Comparison of ENCODE assay signal across 12 cellular contexts in genomic region chr1:172893146-172893841, GRCh38.
DNase-seq lines count a peak whose midpoint lies in the region; ATAC-seq and TF ChIP-seq lines count a peak whose summit lies in the region.
"Had no signal": no experiment of that assay in that cellular context is flagged by ENCODE, and none has a peak within 500 bp of the region (broad histone marks: within the 10 kb centered on the region; RNA-seq: fewer than 3 reads in every experiment).

No MANE protein-coding gene starts in this region.

- peaks cover 49% of the 10 kb centered on the region for H3K4me1 ChIP-seq in SJSA1 (replicated peaks)
- H3K4me1 ChIP-seq: thyroid gland had no signal

- peaks cover 3% of the 10 kb centered on the region for H3K36me3 Mint-ChIP-seq in activated T-helper 1 cell treated with anti-CD3 and anti-CD28 coated beads, Interleukin-12 subunit alpha, Interleukin-12 subunit beta, Interleukin-2, Interleukin-4 antibody, amounts not matched to agents 30 ng/mL and 10 ng/mL and 1 ng/mL, durations not matched to agents 14 hours and 24 hours and 36 hours (ENCODE audit: low read depth)

- peaks cover 4% of the 10 kb centered on the region for H3K9me3 Mint-ChIP-seq in activated T-helper 1 cell treated with anti-CD3 and anti-CD28 coated beads, Interleukin-12 subunit alpha, Interleukin-12 subunit beta, Interleukin-2, Interleukin-4 antibody, amounts not matched to agents 30 ng/mL and 10 ng/mL and 1 ng/mL, durations not matched to agents 14 hours and 24 hours and 36 hours

- no peaks in the 10 kb centered on the region for H3K9me3 ChIP-seq in SJSA1 (replicated peaks)
- H3K9me3 ChIP-seq: thyroid gland had no signal

- DNase-seq in H4 (ENCODE audit: low spot score) = peak; percentile 23
- no peak for DNase-seq in SJSA1 (ENCODE audit: low read depth in 1 of 2, low spot score in 2 of 2)
- peak; percentile 70 for DNase-seq in fibroblast of pulmonary artery (ENCODE audit: low read depth)
- DNase-seq in pulmonary artery endothelial cell (ENCODE audit: low read depth, low spot score) = peak; percentile 64
- no peak for DNase-seq in activated T-helper 1 cell treated with anti-CD3 and anti-CD28 coated beads, Interleukin-12 subunit alpha, Interleukin-12 subunit beta, Interleukin-2, Interleukin-4 antibody, amounts not matched to agents 30 ng/mL and 10 ng/mL and 1 ng/mL, durations not matched to agents 14 hours and 24 hours and 36 hours (ENCODE audit: low spot score)
- no peak for DNase-seq in NCI-H1417 treated with DMSO at 0.1 percent for 48 hours (lab: John Stamatoyannopoulos, UW)
- DNase-seq: left colon; NCI-H2029 treated with DMSO at 0.1 percent for 48 hours; NK-92 treated with Interleukin-12 subunit alpha and Interleukin-12 subunit beta, amount 100 ng/mL, for 24 hours had no signal

- no peak for ATAC-seq in GM19455 (IDR thresholded peaks at IDR 0.05; ENCODE audit: unreplicated experiment)
- ATAC-seq: left colon had no signal

- TF ChIP-seq CTCF in fibroblast of pulmonary artery (IDR thresholded peaks at IDR 0.05; ENCODE audit: low read length, missing control alignments) = no peak

- H3K4me3 ChIP-seq in SJSA1 (no peak overlapping the region), fibroblast of pulmonary artery (replicated peaks; ENCODE audit: low read depth, low read length) (no peak overlapping the region)
- H3K4me3 ChIP-seq: smooth muscle cell, thyroid gland had no signal

- H3K27ac Mint-ChIP-seq in activated T-helper 1 cell treated with anti-CD3 and anti-CD28 coated beads, Interleukin-12 subunit alpha, Interleukin-12 subunit beta, Interleukin-2, Interleukin-4 antibody, amounts not matched to agents 30 ng/mL and 10 ng/mL and 1 ng/mL, durations not matched to agents 14 hours and 24 hours and 36 hours = no peak overlapping the region

- peaks cover 7% of the 10 kb centered on the region for H3K27me3 Mint-ChIP-seq in activated T-helper 1 cell treated with anti-CD3 and anti-CD28 coated beads, Interleukin-12 subunit alpha, Interleukin-12 subunit beta, Interleukin-2, Interleukin-4 antibody, amounts not matched to agents 30 ng/mL and 10 ng/mL and 1 ng/mL, durations not matched to agents 14 hours and 24 hours and 36 hours (ENCODE audit: insufficient read depth)

- H3K4me1 Mint-ChIP-seq in activated T-helper 1 cell treated with anti-CD3 and anti-CD28 coated beads, Interleukin-12 subunit alpha, Interleukin-12 subunit beta, Interleukin-2, Interleukin-4 antibody, amounts not matched to agents 30 ng/mL and 10 ng/mL and 1 ng/mL, durations not matched to agents 14 hours and 24 hours and 36 hours (ENCODE audit: low read depth) = peaks cover 33% of the 10 kb centered on the region

- intact Hi-C loops in activated T-helper 1 cell treated with anti-CD3 and anti-CD28 coated beads, Interleukin-12 subunit alpha, Interleukin-12 subunit beta, Interleukin-2, Interleukin-4 antibody, amounts not matched to agents 30 ng/mL and 10 ng/mL and 1 ng/mL, durations not matched to agents 14 hours and 24 hours and 36 hours (cut with micrococcal nuclease) = loop anchor here (10.0 kb wide), 2 partner anchors 538 to 1262 kb away; partner anchors contain the start of gene RABGAP1L

- H3K27ac ChIP-seq in SJSA1 = peak overlapping the region; percentile 31
- H3K27ac ChIP-seq: thyroid gland had no signal

- H3K36me3 ChIP-seq in SJSA1 = no peaks in the 10 kb centered on the region; the same call in 1 of the 2 replicates
- H3K36me3 ChIP-seq: thyroid gland had no signal

- no peak overlapping the region for H3K4me3 Mint-ChIP-seq in activated T-helper 1 cell treated with anti-CD3 and anti-CD28 coated beads, Interleukin-12 subunit alpha, Interleukin-12 subunit beta, Interleukin-2, Interleukin-4 antibody, amounts not matched to agents 30 ng/mL and 10 ng/mL and 1 ng/mL, durations not matched to agents 14 hours and 24 hours and 36 hours

- H3K27me3 ChIP-seq in SJSA1 (replicated peaks) = no peaks in the 10 kb centered on the region
- H3K27me3 ChIP-seq: thyroid gland had no signal

Comparison
In these comparisons a context has a peak if more than half of its experiments do, and no peak if none do; other contexts are left out.
1. DNase-seq: peak in H4 (single experiment), fibroblast of pulmonary artery (single experiment) and pulmonary artery endothelial cell (single experiment); none in SJSA1 (0 of 2), activated T-helper 1 cell treated with anti-CD3 and anti-CD28 coated beads, Interleukin-12 subunit alpha, Interleukin-12 subunit beta, Interleukin-2, Interleukin-4 antibody, amounts not matched to agents 30 ng/mL and 10 ng/mL and 1 ng/mL, durations not matched to agents 14 hours and 24 hours and 36 hours (single experiment) and NCI-H1417 treated with DMSO at 0.1 percent for 48 hours (single experiment).